In genomic region chr2:219229375-219230200, GRCh38 we compare ENCODE assay signal across 8 cellular contexts. TPM values are rescaled to one million over a fixed set of nuclear protein-coding genes. Genes with fewer than 3 reads are reported as not detected.
DNase-seq lines count a peak whose midpoint lies in the region; ATAC-seq and TF ChIP-seq lines count a peak whose summit lies in the region.

Gene ANKZF1, plus strand, starts transcription at chr2:219229806. Its CDS starts 452 bp downstream, at chr2:219230258.
Gene ATG9A, minus strand, starts transcription at chr2:219229636. Its CDS starts 1,612 bp downstream, at chr2:219228024.

- H3K27ac Mint-ChIP-seq in activated T-helper 2 cell treated with anti-CD3 and anti-CD28 coated beads, Interferon-gamma antibody, Interleukin-2, Interleukin-4, amounts not matched to agents 10 μg/mL and 5 μg/mL and 100 μg/mL, durations not matched to agents 14 hours and 24 hours and 36 hours = peak within 1 kb of the TSS; percentile 99
- peak within 1 kb of the TSS; percentile 96 to 100 (median 98) for H3K27ac Mint-ChIP-seq in naive thymus-derived CD8-positive, alpha-beta T cell

- H3K4me3 ChIP-seq in RWPE2 (ENCODE audit: severe bottlenecking) (peak within 1 kb of the TSS; percentile 68), fibroblast of lung (replicated peaks in 1 of 4; ENCODE audit: control extremely low read depth in 1 of 4, insufficient read depth in 1 of 4, low read depth in 3 of 4, low read length in 4 of 4) (peak within 1 kb of the TSS; percentile 59 to 91 (median 82))

- no peak for TF ChIP-seq CTCF in RWPE2 (IDR thresholded peaks at IDR 0.05; ENCODE audit: poor library complexity, severe bottlenecking)
- no peak for TF ChIP-seq CTCF in fibroblast of lung (conservative IDR thresholded peaks at IDR 0.05 in 1 of 2, IDR thresholded peaks at IDR 0.05 in 1 of 2; ENCODE audit: low read depth in 1 of 2, low read length in 2 of 2)

- H3K79me2 ChIP-seq in fibroblast of lung (ENCODE audit: control insufficient read depth, insufficient read depth, low read length) = peaks cover 16% of the 10 kb centered on the region

- H3K27ac ChIP-seq in RWPE2 (ENCODE audit: poor library complexity, severe bottlenecking) (peak within 1 kb of the TSS; percentile 82), fibroblast of lung (ENCODE audit: insufficient read depth, low read length) (peak within 1 kb of the TSS; percentile 81)

- intact Hi-C loops in activated T-helper 2 cell treated with anti-CD3 and anti-CD28 coated beads, Interferon-gamma antibody, Interleukin-2, Interleukin-4, amounts not matched to agents 10 μg/mL and 5 μg/mL and 100 μg/mL, durations not matched to agents 14 hours and 24 hours and 36 hours (cut with micrococcal nuclease) = loop anchor here (1.0 kb wide), 8 partner anchors 10 to 69 kb away; partner anchors contain the start of genes DNAJB2, GLB1L, NHEJ1 and RETREG2

- peak; percentile 97 for ATAC-seq in RWPE2 (ENCODE audit: low read depth)
- peak; percentile 95 to 96 for ATAC-seq in naive thymus-derived CD8-positive, alpha-beta T cell

- DNase-seq in EH (ENCODE audit: low read depth) (peak; percentile 99), H4 (ENCODE audit: low spot score) (peak; percentile 98), LoVo (ENCODE audit: low spot score) (peak; percentile 99), RWPE2 (ENCODE audit: low spot score) (peak; percentile 99), fibroblast of lung (ENCODE audit: low read depth in 2 of 2) (peak; percentile 98 to 99)
- DNase-seq in activated T-helper 2 cell treated with anti-CD3 and anti-CD28 coated beads, Interferon-gamma antibody, Interleukin-2, Interleukin-4, amounts not matched to agents 10 μg/mL and 5 μg/mL and 100 μg/mL, durations not matched to agents 14 hours and 24 hours and 36 hours (ENCODE audit: low spot score) = peak; percentile 99
- DNase-seq in naive thymus-derived CD8-positive, alpha-beta T cell = peak; percentile 90 to 99 (median 98)
- DNase-seq in stimulated activated naive CD4-positive, alpha-beta T cell (lab: John Stamatoyannopoulos, UW) = peak; percentile 92 to 99 (median 97)

- H3K27me3 Mint-ChIP-seq in activated T-helper 2 cell treated with anti-CD3 and anti-CD28 coated beads, Interferon-gamma antibody, Interleukin-2, Interleukin-4, amounts not matched to agents 10 μg/mL and 5 μg/mL and 100 μg/mL, durations not matched to agents 14 hours and 24 hours and 36 hours (ENCODE audit: low read depth) = no peaks in the 10 kb centered on the region
- H3K27me3 Mint-ChIP-seq in naive thymus-derived CD8-positive, alpha-beta T cell = no peaks in the 10 kb centered on the region

- peaks cover 7% of the 10 kb centered on the region for H3K4me1 ChIP-seq in RWPE2 (ENCODE audit: insufficient read depth, poor library complexity, severe bottlenecking)
- peaks cover 2% of the 10 kb centered on the region for H3K4me1 ChIP-seq in fibroblast of lung (ENCODE audit: control insufficient read depth, extremely low read depth, insufficient read depth, low read length)

- peaks cover 33% of the 10 kb centered on the region for H3K4me1 Mint-ChIP-seq in activated T-helper 2 cell treated with anti-CD3 and anti-CD28 coated beads, Interferon-gamma antibody, Interleukin-2, Interleukin-4, amounts not matched to agents 10 μg/mL and 5 μg/mL and 100 μg/mL, durations not matched to agents 14 hours and 24 hours and 36 hours (ENCODE audit: low read depth)
- H3K4me1 Mint-ChIP-seq in naive thymus-derived CD8-positive, alpha-beta T cell = peaks cover 30 to 78% (median 63%) of the 10 kb centered on the region in 4 donors

- H3K36me3 ChIP-seq in RWPE2 (ENCODE audit: low read depth) (peaks cover 72% of the 10 kb centered on the region), fibroblast of lung (ENCODE audit: control insufficient read depth, insufficient read depth, low read length) (peaks cover 11% of the 10 kb centered on the region)

- no peaks in the 10 kb centered on the region for H4K20me1 ChIP-seq in fibroblast of lung (ENCODE audit: control insufficient read depth, extremely low read depth, insufficient read depth, low read length)

- H2AFZ ChIP-seq in fibroblast of lung (ENCODE audit: low read length) = peak within 1 kb of the TSS; percentile 81

- peak within 1 kb of the TSS; percentile 97 for H3K4me2 ChIP-seq in fibroblast of lung (ENCODE audit: extremely low read depth, insufficient read depth, low read length)

- H3K9me3 ChIP-seq in RWPE2 (ENCODE audit: severe bottlenecking) (no peaks in the 10 kb centered on the region), fibroblast of lung (ENCODE audit: control insufficient read depth, insufficient read depth, low read depth, low read length) (no peaks in the 10 kb centered on the region)

- H3K4me3 Mint-ChIP-seq in activated T-helper 2 cell treated with anti-CD3 and anti-CD28 coated beads, Interferon-gamma antibody, Interleukin-2, Interleukin-4, amounts not matched to agents 10 μg/mL and 5 μg/mL and 100 μg/mL, durations not matched to agents 14 hours and 24 hours and 36 hours (ENCODE audit: low read depth) = peak within 1 kb of the TSS; percentile 97
- H3K4me3 Mint-ChIP-seq in naive thymus-derived CD8-positive, alpha-beta T cell = peak within 1 kb of the TSS; percentile 97 to 99 (median 99)

- H3K27me3 ChIP-seq in RWPE2 (ENCODE audit: insufficient read depth, poor library complexity, severe bottlenecking) (no peaks in the 10 kb centered on the region), fibroblast of lung (ENCODE audit: control insufficient read depth, insufficient read depth, low read length) (no peaks in the 10 kb centered on the region)

- H3K9ac ChIP-seq in fibroblast of lung (ENCODE audit: insufficient read depth, low read length) = peak within 1 kb of the TSS; percentile 91

- peaks cover 63% of the 10 kb centered on the region for H3K36me3 Mint-ChIP-seq in activated T-helper 2 cell treated with anti-CD3 and anti-CD28 coated beads, Interferon-gamma antibody, Interleukin-2, Interleukin-4, amounts not matched to agents 10 μg/mL and 5 μg/mL and 100 μg/mL, durations not matched to agents 14 hours and 24 hours and 36 hours (ENCODE audit: low read depth)
- H3K36me3 Mint-ChIP-seq in naive thymus-derived CD8-positive, alpha-beta T cell = peaks cover 4 to 60% (median 25%) of the 10 kb centered on the region in 3 donors

- POLR2A ChIA-PET in naive thymus-derived CD8-positive, alpha-beta T cell (lab: Charles Lee) = interaction anchor here (0.6 to 20.8 kb wide), 26 partner anchors 9 to 1000 kb away, joined by 3 to 591 read pairs (median 4); partner anchors contain the start of genes ABCB6, CNPPD1, DNAJB2 and DNPEP

- H3K9me3 Mint-ChIP-seq in activated T-helper 2 cell treated with anti-CD3 and anti-CD28 coated beads, Interferon-gamma antibody, Interleukin-2, Interleukin-4, amounts not matched to agents 10 μg/mL and 5 μg/mL and 100 μg/mL, durations not matched to agents 14 hours and 24 hours and 36 hours = no peaks in the 10 kb centered on the region
- H3K9me3 Mint-ChIP-seq in naive thymus-derived CD8-positive, alpha-beta T cell = no peaks in the 10 kb centered on the region

RNA-seq across cellular contexts. Expression of gene ANKZF1, which starts in this region (rescaled TPM):
- 9.2 and 17.2 TPM in 2 replicates for total RNA-seq in H4 (2014; rRNA removed; shearing (Covaris generic))
- total RNA-seq in activated T-helper 2 cell treated with anti-CD3 and anti-CD28 coated beads, Interferon-gamma antibody, Interleukin-2, Interleukin-4, amounts not matched to agents 10 μg/mL and 5 μg/mL and 100 μg/mL, durations not matched to agents 14 hours and 24 hours and 36 hours = 133 and 142 TPM in 2 replicates
- total RNA-seq in fibroblast of lung = 28.8 and 32.7 TPM in 2 replicates
- 9.9 and 13.2 TPM in 2 replicates for polyA plus RNA-seq in fibroblast of lung
- 8.2 and 11.4 TPM in 2 replicates for polyA plus RNA-seq in fibroblast of lung (2012)
- 5.1 and 7.7 TPM in 2 replicates for polyA minus RNA-seq in fibroblast of lung (ENCODE audit: low replicate concordance)
- total RNA-seq in naive thymus-derived CD8-positive, alpha-beta T cell = 100 to 1,000 TPM; 263 to 278 TPM
- 10 to 100 TPM; 23.8 to 46.2 (median 25.9) TPM for polyA plus RNA-seq in naive thymus-derived CD8-positive, alpha-beta T cell

RNA-seq across cellular contexts. Expression of gene ATG9A, which starts in this region (rescaled TPM):
- total RNA-seq in H4 (2014; rRNA removed; shearing (Covaris generic)) = 46.4 and 73.6 TPM in 2 replicates
- total RNA-seq in activated T-helper 2 cell treated with anti-CD3 and anti-CD28 coated beads, Interferon-gamma antibody, Interleukin-2, Interleukin-4, amounts not matched to agents 10 μg/mL and 5 μg/mL and 100 μg/mL, durations not matched to agents 14 hours and 24 hours and 36 hours = 53.1 and 60.5 TPM in 2 replicates
- total RNA-seq in fibroblast of lung = 27.2 and 47.2 TPM in 2 replicates
- 64.5 and 68.2 TPM in 2 replicates for polyA plus RNA-seq in fibroblast of lung
- 44.7 and 51.3 TPM in 2 replicates for polyA plus RNA-seq in fibroblast of lung (2012)
- polyA minus RNA-seq in fibroblast of lung (ENCODE audit: low replicate concordance) = 253 and 268 TPM in 2 replicates
- 10 to 100 TPM; 52.6 to 53.5 TPM for total RNA-seq in naive thymus-derived CD8-positive, alpha-beta T cell
- polyA plus RNA-seq in naive thymus-derived CD8-positive, alpha-beta T cell = 10 to 100 TPM; 17.7 to 27.9 (median 20.5) TPM

Comparison
In these comparisons a context has a peak if more than half of its experiments do, and no peak if none do; other contexts are left out.
1. Peak in every context shown above with its lines: DNase-seq, ATAC-seq, H3K4me3 ChIP-seq and H3K27ac ChIP-seq.